Comparison of ENCODE assay signal across 8 cellular contexts in genomic region chr11:117144477-117145392, GRCh38. TPM values are rescaled to one million over a fixed set of nuclear protein-coding genes. Genes with fewer than 3 reads are reported as not detected.
DNase-seq lines count a peak whose midpoint lies in the region; ATAC-seq and TF ChIP-seq lines count a peak whose summit lies in the region.

No MANE protein-coding gene starts in this region.

- ATAC-seq in GM21367 (IDR thresholded peaks at IDR 0.05; ENCODE audit: unreplicated experiment) (peak; percentile 34), HG03575 (IDR thresholded peaks at IDR 0.05; ENCODE audit: extremely low read depth, insufficient number of reproducible peaks, low FRiP score, unreplicated experiment) (peak; percentile 16), right cardiac atrium (peak; percentile 86 to 87), psoas muscle (peak; percentile 78 to 81 (median 79))

- H3K4me3 ChIP-seq in SK-N-MC (peak overlapping the region; percentile 84), astrocyte of the spinal cord (ENCODE audit: low read depth, low read length) (peak overlapping the region; percentile 82), right cardiac atrium (ENCODE audit: low read length) (peak overlapping the region; percentile 81), psoas muscle (peak overlapping the region; percentile 98)

- intact Hi-C loops in right cardiac atrium (cut with DNase I): no loop called here
- intact Hi-C loops in psoas muscle (cut with DNase I): no loop called here
- intact Hi-C loops in posterior vena cava (cut with DNase I): no loop called here

- H3K4me1 ChIP-seq in right cardiac atrium (ENCODE audit: control insufficient read depth, insufficient read depth, low read length) (peaks cover 3% of the 10 kb centered on the region), psoas muscle (peaks cover 34% of the 10 kb centered on the region)

- under 1% methylated on average over 62 of the region's 62 CpGs for WGBS in right cardiac atrium
- 0 to 1% (median 0%) methylated on average over 31 to 62 of the region's 62 CpGs for WGBS in psoas muscle, 3 donors

- no peak overlapping the region for H3K27ac ChIP-seq in SK-N-MC
- H3K27ac ChIP-seq in right cardiac atrium (ENCODE audit: low read length): peak overlapping the region; percentile 89
- peak overlapping the region; percentile 87 for H3K27ac ChIP-seq in psoas muscle

- H3K36me3 ChIP-seq in SK-N-MC (ENCODE audit: insufficient read depth, low read length) (peaks cover 38% of the 10 kb centered on the region), psoas muscle (ENCODE audit: insufficient read depth in 1 of 2, low read depth in 1 of 2) (peaks cover 0 to 14% of the 10 kb centered on the region in 2 donors)

- H3K9ac ChIP-seq in SK-N-MC (ENCODE audit: insufficient read length): peak overlapping the region; percentile 82

- in situ Hi-C loops in astrocyte of the spinal cord (cut with HindIII; ENCODE audit: low sequenced_read_pairs): no loop called here

- TF ChIP-seq CTCF in astrocyte of the spinal cord (IDR thresholded peaks at IDR 0.05; ENCODE audit: low read depth, low read length) (no peak), psoas muscle (IDR thresholded peaks at IDR 0.05) (no peak)

- H3K27me3 ChIP-seq in right cardiac atrium (ENCODE audit: control insufficient read depth, insufficient read depth) (no peaks in the 10 kb centered on the region), psoas muscle (ENCODE audit: insufficient read depth in 3 of 3, low read length in 2 of 3) (no peaks in the 10 kb centered on the region)

- no peaks in the 10 kb centered on the region for H3K9me3 ChIP-seq in SK-N-MC (ENCODE audit: low read depth, low read length)
- no peaks in the 10 kb centered on the region for H3K9me3 ChIP-seq in right cardiac atrium (ENCODE audit: control insufficient read depth, low read length)
- no peaks in the 10 kb centered on the region for H3K9me3 ChIP-seq in psoas muscle

- DNase-seq in EH (ENCODE audit: low read depth): peak; percentile 79
- no peak for DNase-seq in SK-N-MC (ENCODE audit: low read depth, low spot score)
- DNase-seq in astrocyte of the spinal cord (ENCODE audit: low read depth, low spot score): peak; percentile 65
- DNase-seq in right cardiac atrium: peak; percentile 59 to 86 (median 72)
- peak; percentile 53 to 64 for DNase-seq in psoas muscle
- no peak for DNase-seq in posterior vena cava (ENCODE audit: low spot score)

RNA-seq across cellular contexts. Expression of gene PAFAH1B2, which starts 0.6 kb away (rescaled TPM):
- 10 to 100 TPM; 52.6 to 68.1 (median 57.5) TPM for total RNA-seq in right cardiac atrium
- polyA plus RNA-seq in right cardiac atrium: 20.4 TPM
- total RNA-seq in psoas muscle: 10 to 100 TPM; 30.8 to 46.3 (median 35.7) TPM
- 10 to 100 TPM; 13.0 to 25.4 (median 17.4) TPM for polyA plus RNA-seq in psoas muscle
- 10 to 100 TPM; 56.4 to 61.2 TPM for total RNA-seq in posterior vena cava

RNA-seq across cellular contexts. Expression of gene SIDT2, which starts 33.8 kb away (rescaled TPM):
- 10 to 100 TPM; 34.6 to 57.4 (median 40.8) TPM for total RNA-seq in right cardiac atrium
- polyA plus RNA-seq in right cardiac atrium: 28.6 TPM
- total RNA-seq in psoas muscle: 10 to 100 TPM; 12.6 to 22.8 (median 19.9) TPM
- 10 to 100 TPM in 1 of 3 donors, 1 to 10 TPM in 2; 7.1 to 10.5 (median 7.3) TPM for polyA plus RNA-seq in psoas muscle
- total RNA-seq in posterior vena cava: 10 to 100 TPM; 39.2 to 49.5 TPM

RNA-seq across cellular contexts. Expression of gene SIK3, which starts 46.5 kb away (rescaled TPM):
- 10 to 100 TPM; 34.2 to 46.6 (median 36.9) TPM for total RNA-seq in right cardiac atrium
- 13.4 TPM for polyA plus RNA-seq in right cardiac atrium
- 10 to 100 TPM; 39.8 to 47.4 (median 42.8) TPM for total RNA-seq in psoas muscle
- polyA plus RNA-seq in psoas muscle: 10 to 100 TPM; 16.3 to 22.2 (median 18.8) TPM
- 10 to 100 TPM; 43.8 to 53.4 TPM for total RNA-seq in posterior vena cava

RNA-seq across cellular contexts. Expression of gene TAGLN, which starts 54.4 kb away (rescaled TPM):
- 1,000 to 10,000 TPM in 1 of 4 donors, 100 to 1,000 TPM in 3; 414 to 1,307 (median 766) TPM for total RNA-seq in right cardiac atrium
- polyA plus RNA-seq in right cardiac atrium: 987 TPM
- total RNA-seq in psoas muscle: 10 to 100 TPM; 36.2 to 73.0 (median 51.7) TPM
- polyA plus RNA-seq in psoas muscle: 100 to 1,000 TPM in 2 of 3 donors, 10 to 100 TPM in 1; 86.5 to 140 (median 117) TPM
- 1,000 to 10,000 TPM; 5,409 to 9,264 TPM for total RNA-seq in posterior vena cava

Comparison
In these comparisons a context has a peak if more than half of its experiments do, and no peak if none do; other contexts are left out.
1. DNase-seq: peak in EH (single experiment), astrocyte of the spinal cord (single experiment), right cardiac atrium (3 of 3) and psoas muscle (2 of 2); none in SK-N-MC (single experiment) and posterior vena cava (single experiment).
2. ATAC-seq: peak in every context shown above with its lines; median percentile 86 in right cardiac atrium; 79 in psoas muscle; 34 in GM21367; 16 in HG03575.
3. Peak in every context shown above with its lines, with median percentiles within 50 percentile points of each other: H3K4me3 ChIP-seq.